Comparison of ENCODE assay signal across 1 cellular context in genomic region chr11:64743591-64744543, GRCh38.
TF ChIP-seq lines count a peak whose summit lies in the region.

RASGRP2 (minus strand) TSS chr11:64744142; CDS start chr11:64742866, 1,276 bp downstream.

TF ChIP-seq in GM23338, 12 proteins besides CTCF, POLR2A, EP300 and RAD21 (continued from another document):
- TF ChIP-seq ZNF462 (CRISPR knock-in tag; IDR thresholded peaks at IDR 0.05) (no peak), NANOG (IDR thresholded peaks at IDR 0.05; ENCODE audit: borderline replicate concordance) (no peak), POLR2AphosphoS5 (IDR thresholded peaks at IDR 0.05; ENCODE audit: low read depth) (no peak), JUNB (IDR thresholded peaks at IDR 0.05; ENCODE audit: unreplicated experiment) (no peak), EZH2 (IDR thresholded peaks at IDR 0.05; ENCODE audit: low read depth, unreplicated experiment) (no peak)
